ENCODE assay signal across 1 cellular context in genomic region chr12:56298828-56299227, GRCh38.
TF ChIP-seq lines count a peak whose summit lies in the region.

No MANE protein-coding gene starts in this region.

TF ChIP-seq in HepG2, 621 proteins besides CTCF, POLR2A, EP300 and RAD21:
- no peak for TF ChIP-seq ZNF30 (CRISPR knock-in tag; IDR thresholded peaks at IDR 0.05)
- TF ChIP-seq ZSCAN20 (CRISPR knock-in tag; IDR thresholded peaks at IDR 0.05; ENCODE audit: borderline replicate concordance): no peak
- TF ChIP-seq IKZF5 (CRISPR knock-in tag; IDR thresholded peaks at IDR 0.05): no peak
- no peak for TF ChIP-seq ZNF24 (IDR thresholded peaks at IDR 0.05)
- no peak for TF ChIP-seq ZNF142 (CRISPR knock-in tag; IDR thresholded peaks at IDR 0.05)
- TF ChIP-seq CBFB (CRISPR knock-in tag; IDR thresholded peaks at IDR 0.05): no peak
- TF ChIP-seq MIXL1 (CRISPR knock-in tag; IDR thresholded peaks at IDR 0.05): no peak
- TF ChIP-seq ZBTB33 (CRISPR knock-in tag; IDR thresholded peaks at IDR 0.05): no peak
